ENCODE assay signal across 7 cellular contexts in the genomic region with DNA sequence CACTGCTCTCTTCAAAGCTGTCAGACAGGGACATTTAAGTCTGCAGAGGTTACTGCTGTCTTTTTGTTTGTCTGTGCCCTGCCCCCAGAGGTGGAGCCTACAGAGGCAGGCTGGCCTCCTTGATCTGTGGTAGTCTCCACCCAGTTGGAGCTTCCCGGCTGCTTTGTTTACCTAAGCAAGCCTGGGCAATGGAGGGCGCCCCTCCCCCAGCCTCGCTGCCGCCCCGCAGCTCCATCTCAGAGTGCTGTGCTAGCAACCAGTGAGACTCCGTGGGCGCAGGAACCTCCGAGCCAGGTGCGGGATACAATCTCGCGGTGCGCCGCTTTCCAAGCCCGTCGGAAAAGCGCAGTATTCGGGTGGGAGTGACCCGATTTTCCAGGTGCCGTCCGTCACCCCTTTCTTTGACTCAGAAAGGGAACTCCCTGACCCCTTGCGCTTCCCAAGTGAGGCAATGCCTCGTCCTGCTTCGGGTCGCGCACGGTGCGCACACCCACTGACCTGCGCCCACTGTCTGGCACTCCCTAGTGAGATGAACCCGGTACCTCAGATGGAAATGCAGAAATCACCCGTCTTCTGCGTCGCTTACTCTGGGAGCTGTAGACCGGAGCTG. TPM values are rescaled to one million over a fixed set of nuclear protein-coding genes. Genes with fewer than 3 reads are reported as not detected.
A peak's percentile ranks its signal among the peaks of the same experiment; 100 is the strongest.
DNase-seq lines count a peak whose midpoint lies in the region; ATAC-seq, FAIRE-seq and TF ChIP-seq lines count a peak whose summit lies in the region.
"Not testable (repeated sequence)": the region's sequence is repeated elsewhere in the genome, so short reads cannot be mapped to it uniquely, and the experiment has no call there.

No MANE protein-coding gene starts in this region.

- CTCF ChIA-PET in HepG2 (lab: Yijun Ruan, JAX; ENCODE audit: low intra/inter-chr PET ratio, low total read pairs) = not testable (repeated sequence)

- not testable (repeated sequence) for H3K4me3 Mint-ChIP-seq in GM23338

- H3K9ac ChIP-seq in HepG2 (ENCODE audit: insufficient read depth, low read depth, low read length); neuronal stem cell (ENCODE audit: low read depth, low read length, poor library complexity): not testable (repeated sequence)

- not testable (repeated sequence) for H4K8ac ChIP-seq in neuronal stem cell (ENCODE audit: low read depth, low read length)

- not testable (repeated sequence) for ATAC-seq in GM23338, HepG2

- not testable (repeated sequence) for BruUV-seq in HepG2 (replicated peaks; lab: Mats Ljungman, UMichigan)

- not testable (repeated sequence) for H3K23ac ChIP-seq in neuronal stem cell (ENCODE audit: low read depth, low read length, poor library complexity)

- not testable (repeated sequence) for H2BK15ac ChIP-seq in neuronal stem cell (ENCODE audit: low read length)

- peak; percentile 33 for DNase-seq in GM23338 (ENCODE audit: low spot score)
- DNase-seq in NCI-H1417 (lab: John Stamatoyannopoulos, UW) = peak in 2 of 3 experiments; percentile 5 to 10
- peak; percentile 7 for DNase-seq in NCI-H510A treated with DMSO at 0.1 percent for 48 hours (lab: John Stamatoyannopoulos, UW)
- peak; percentile 16 for DNase-seq in SHP77 treated with DMSO at 0.1 percent for 48 hours (lab: John Stamatoyannopoulos, UW)
- DNase-seq in fibroblast of villous mesenchyme (ENCODE audit: low read depth); HepG2 (ENCODE audit: low spot score); neuronal stem cell (ENCODE audit: low spot score): not testable (repeated sequence)

- H3F3A ChIP-seq in GM23338 (replicated peaks; ENCODE audit: low read depth) = not testable (repeated sequence)

- H3K9me3 ChIP-seq in HepG2 (ENCODE audit: low read length); neuronal stem cell (replicated peaks in 1 of 2; ENCODE audit: control insufficient read depth in 2 of 2, insufficient read depth in 1 of 2, low read depth in 1 of 2, low read length in 2 of 2): not testable (repeated sequence)

- H3K79me1 ChIP-seq in neuronal stem cell (ENCODE audit: low read depth, low read length) = not testable (repeated sequence)

- not testable (repeated sequence) for H3K4me1 ChIP-seq in GM23338 (ENCODE audit: insufficient read depth); HepG2 (ENCODE audit: insufficient read depth, low read length); neuronal stem cell (ENCODE audit: control insufficient read depth in 2 of 2, insufficient read depth in 1 of 2, low read depth in 1 of 2, low read length in 2 of 2)

- H2BK12ac ChIP-seq in neuronal stem cell (ENCODE audit: low read length) = not testable (repeated sequence)

- POLR2A ChIA-PET in HepG2 (lab: Yijun Ruan, JAX) = not testable (repeated sequence)

- not testable (repeated sequence) for H4K91ac ChIP-seq in neuronal stem cell (ENCODE audit: low read depth, low read length, poor library complexity)

- TF ChIP-seq POLR2A in HepG2 (IDR thresholded peaks at IDR 0.05; ENCODE audit: insufficient read depth in 1 of 2, low read depth in 2 of 2, low read length in 2 of 2) = not testable (repeated sequence)

- in situ Hi-C loops in HepG2 (cut with HindIII; ENCODE audit: extremely low pct_ligation_motif_present, low pct_unique_long_range_greater_than_20kb) = not testable (repeated sequence)

- H3K27ac Mint-ChIP-seq in GM23338 = not testable (repeated sequence)

- H2BK5ac ChIP-seq in neuronal stem cell (ENCODE audit: low read length) = not testable (repeated sequence)

- H3K27me3 ChIP-seq in GM23338 (ENCODE audit: insufficient read depth); HepG2 (ENCODE audit: control insufficient read depth in 1 of 2, insufficient read depth in 2 of 2, low read length in 2 of 2); neuronal stem cell (ENCODE audit: control insufficient read depth in 3 of 3, insufficient read depth in 3 of 3, low read depth in 1 of 3, low read length in 3 of 3): not testable (repeated sequence)

- WGBS in HepG2 (ENCODE audit: low lambda C conversion rate) = 92% methylated on average over 12 of the region's 33 CpGs
- no CpG with 5 or more reads among the region's 33 CpGs for WGBS in neuronal stem cell (ENCODE audit: extremely low coverage in 2 of 2, insufficient read length in 2 of 2, insufficient replicate concordance in 1 of 2), 2 donors

- peak overlapping the region; percentile 37; the same call in 1 of the 2 replicates for H3K4me3 ChIP-seq in GM23338
- H3K4me3 ChIP-seq in fibroblast of villous mesenchyme (ENCODE audit: low read depth, low read length) = peak overlapping the region; percentile 39
- not testable (repeated sequence) for H3K4me3 ChIP-seq in HepG2 (replicated peaks in 1 of 3; ENCODE audit: insufficient read depth in 1 of 3, low read depth in 2 of 3, low read length in 3 of 3); neuronal stem cell (ENCODE audit: low read length in 2 of 2)

- H3K36me3 ChIP-seq in GM23338 (ENCODE audit: insufficient read depth); HepG2 (replicated peaks in 1 of 2; ENCODE audit: control insufficient read depth in 1 of 2, insufficient read depth in 2 of 2, low read length in 2 of 2); neuronal stem cell (replicated peaks in 1 of 2; ENCODE audit: control insufficient read depth in 2 of 2, insufficient read depth in 2 of 2, low read length in 2 of 2): not testable (repeated sequence)

- not testable (repeated sequence) for H3K14ac ChIP-seq in neuronal stem cell (ENCODE audit: low read length)

- not testable (repeated sequence) for H2AFZ ChIP-seq in GM23338; HepG2 (ENCODE audit: low read length)
- H2AFZ ChIP-seq in neuronal stem cell (ENCODE audit: low read length) = peak overlapping the region; percentile 35

- H3K27me3 Mint-ChIP-seq in GM23338 (ENCODE audit: insufficient read depth, low read depth, poor library complexity) = not testable (repeated sequence)

- intact Hi-C loops in HepG2 (cut with micrococcal nuclease; ENCODE audit: unreplicated experiment) = not testable (repeated sequence)

- not testable (repeated sequence) for H3K27ac ChIP-seq in GM23338 (ENCODE audit: low read depth); HepG2 (ENCODE audit: extremely low read length, insufficient read depth, low read length); neuronal stem cell (replicated peaks; ENCODE audit: low read length)

- not testable (repeated sequence) for H3K79me2 ChIP-seq in GM23338 (replicated peaks; ENCODE audit: insufficient read depth); HepG2 (ENCODE audit: insufficient read depth, low read length)

- not testable (repeated sequence) for H3K18ac ChIP-seq in neuronal stem cell (ENCODE audit: low read length)

- H3K4ac ChIP-seq in neuronal stem cell (ENCODE audit: low read length) = not testable (repeated sequence)

- not testable (repeated sequence) for H3K36me3 Mint-ChIP-seq in GM23338 (ENCODE audit: low read depth)

- not testable (repeated sequence) for TF ChIP-seq CTCF in GM23338 (conservative IDR thresholded peaks at IDR 0.05; ENCODE audit: low read depth in 2 of 2); fibroblast of villous mesenchyme (IDR thresholded peaks at IDR 0.05; ENCODE audit: insufficient read depth, low read depth, low read length); HepG2 (CRISPR knock-in tag; IDR thresholded peaks at IDR 0.05)

- H3K4me2 ChIP-seq in GM23338 = peak overlapping the region; percentile 51; the same call in 1 of the 2 replicates
- not testable (repeated sequence) for H3K4me2 ChIP-seq in HepG2 (ENCODE audit: low read depth, low read length); neuronal stem cell (ENCODE audit: insufficient read depth, low read length, poor library complexity, severe bottlenecking)

- H2AK5ac ChIP-seq in neuronal stem cell (ENCODE audit: low read depth, low read length) = not testable (repeated sequence)

- FAIRE-seq in HepG2 (lab: Jason Lieb, UNC) = not testable (repeated sequence)

- not testable (repeated sequence) for H3K4me1 Mint-ChIP-seq in GM23338

- not testable (repeated sequence) for H3K9me2 ChIP-seq in GM23338 (ENCODE audit: insufficient read depth)

- not testable (repeated sequence) for H4K20me1 ChIP-seq in GM23338 (replicated peaks; ENCODE audit: insufficient read depth); HepG2 (ENCODE audit: insufficient read depth, low read length)

- not testable (repeated sequence) for TF ChIP-seq EP300 in HepG2 (IDR thresholded peaks at IDR 0.05; ENCODE audit: low read depth in 2 of 2, low read length in 2 of 2); HepG2 (CRISPR knock-in tag; IDR thresholded peaks at IDR 0.05; ENCODE audit: borderline replicate concordance)

- not testable (repeated sequence) for H2BK120ac ChIP-seq in neuronal stem cell (ENCODE audit: low read depth, low read length)

- not testable (repeated sequence) for TF ChIP-seq RAD21 in HepG2 (CRISPR knock-in tag; IDR thresholded peaks at IDR 0.05)

- peaks cover 25% of the 10 kb centered on the region; the same call in 2 of the 3 replicates for H3K9me3 Mint-ChIP-seq in GM23338

RNA-seq across cellular contexts. Expression of gene MSN, which starts 47.3 kb away (rescaled TPM):
- 111 and 120 TPM in 2 replicates for total RNA-seq in GM23338 (2014; rRNA removed; shearing (Covaris generic))
- 47.5 and 49.2 TPM in 2 replicates for polyA plus RNA-seq in GM23338 (2016; fragmentation: Nextera tagmentation; extraction: Ambion mirVana)
- total RNA-seq in fibroblast of villous mesenchyme = 305 and 309 TPM in 2 replicates
- total RNA-seq in HepG2 (2016; rRNA removed; fragmentation: Illumina TruSeq; extraction: Trizol) = not detected in 2 replicates
- total RNA-seq in HepG2 (2016; cell fraction: cytosol; rRNA removed; fragmentation: Illumina TruSeq; extraction: Trizol; ENCODE audit: low read depth) = not detected in 2 replicates
- total RNA-seq in HepG2 (2016; cell fraction: insoluble cytoplasmic fraction; rRNA removed; fragmentation: Illumina TruSeq; extraction: Trizol) = not detected in 2 replicates
- total RNA-seq in HepG2 (2016; cell fraction: membrane; rRNA removed; fragmentation: Illumina TruSeq; extraction: Trizol) = not detected in 2 replicates
- total RNA-seq in HepG2 (2016; cell fraction: nucleus; rRNA removed; fragmentation: Illumina TruSeq; extraction: Trizol) = 0.09 TPM in 1 of 2 replicates, not detected in the other
- polyA plus RNA-seq in HepG2 (2011; rRNA removed) = 0.15 and 0.40 TPM in 2 replicates
- polyA plus RNA-seq in HepG2 (2011; cell fraction: cytosol; rRNA removed) = 0.12 and 0.19 TPM in 2 replicates
- polyA plus RNA-seq in HepG2 (2011; cell fraction: nucleus; rRNA removed) = 0.06 and 0.29 TPM in 2 replicates
- polyA plus RNA-seq in HepG2 (2012) = 0.09 TPM in 1 of 2 replicates, not detected in the other
- not detected in 2 replicates for polyA plus RNA-seq in HepG2 (2016; cell fraction: cytosol; fragmentation: Illumina TruSeq; extraction: Trizol; ENCODE audit: low read depth)
- 0.05 TPM in 1 of 2 replicates, not detected in the other for polyA plus RNA-seq in HepG2 (2016; cell fraction: insoluble cytoplasmic fraction; fragmentation: Illumina TruSeq; extraction: Trizol; ENCODE audit: low read depth)
- not detected in 2 replicates for polyA plus RNA-seq in HepG2 (2016; cell fraction: membrane; fragmentation: Illumina TruSeq; extraction: Trizol; ENCODE audit: low read depth)
- not detected in 2 replicates for polyA plus RNA-seq in HepG2 (2016; cell fraction: nucleus; fragmentation: Illumina TruSeq; extraction: Trizol; ENCODE audit: insufficient read depth, low read depth)
- polyA minus RNA-seq in HepG2 (2011; rRNA and poly(A)+ RNA removed; ENCODE audit: low replicate concordance) = 0.94 and 357 TPM in 2 replicates
- 0.59 and 0.70 TPM in 2 replicates for polyA minus RNA-seq in HepG2 (2011; cell fraction: cytosol; rRNA and poly(A)+ RNA removed)
- 0.37 and 0.52 TPM in 2 replicates for polyA minus RNA-seq in HepG2 (2011; cell fraction: nucleus; rRNA and poly(A)+ RNA removed)
- polyA plus RNA-seq in neuronal stem cell (2013, experiment 1 of 2) = 96.0 TPM
- 95.2 TPM for polyA plus RNA-seq in neuronal stem cell (2013, experiment 2 of 2)

Comparison
In these comparisons a context has a peak if more than half of its experiments do, and no peak if none do; other contexts are left out.
1. RNA of gene MSN, which starts 47.3 kb away (total RNA-seq): 305 to 309 TPM in fibroblast of villous mesenchyme and 111 to 120 TPM in GM23338; 0.09 TPM in HepG2; every median in the first group is over 100 times any median in the second.